ENCODE assay signal across 16 cellular contexts in the genomic region with DNA sequence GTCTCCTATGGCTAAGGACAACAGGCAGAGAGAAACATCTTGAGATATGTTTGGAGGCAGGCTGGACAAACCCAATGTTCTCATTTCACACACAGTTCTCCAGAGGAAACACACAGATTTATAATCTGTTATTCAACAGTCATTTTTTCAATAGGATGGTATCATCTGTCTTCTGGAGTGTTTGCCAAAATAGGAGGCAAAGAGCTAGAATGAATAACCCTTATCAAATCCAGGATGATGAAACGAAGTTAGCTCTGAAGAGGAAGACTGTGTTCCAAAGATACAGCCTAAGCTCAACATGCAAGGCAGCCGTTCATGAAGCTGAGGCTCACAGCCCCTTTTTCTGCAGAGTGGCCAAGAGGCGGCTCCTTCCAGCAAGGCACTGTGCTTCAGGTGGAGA.
"Had no signal": no experiment of that assay in that cellular context is flagged by ENCODE, and none has a peak within 500 bp of the region (broad histone marks: within the 10 kb centered on the region; RNA-seq: fewer than 3 reads in every experiment).

No MANE protein-coding gene starts in this region.

- H3K27ac ChIP-seq: gastrocnemius medialis, heart right ventricle, neutrophil, psoas muscle, spleen had no signal

- DNase-seq: effector CD8-positive, alpha-beta T cell; gastrocnemius medialis; heart right ventricle; hypothalamus; kidney glomerular epithelial cell; mesendoderm; naive thymus-derived CD4-positive, alpha-beta T cell; nephron progenitor cell; psoas muscle; retina; spleen; stimulated activated CD4-positive, alpha-beta T cell treated with anti-CD3 and anti-CD28 coated beads, Interleukin-15, amount 100 ng/mL, for 24 hours; stimulated activated CD4-positive, alpha-beta T cell treated with anti-CD3 and anti-CD28 coated beads, Interleukin-1b, Interleukin-23, amount 100 ng/mL, for 48 hours; stimulated activated CD4-positive, alpha-beta T cell treated with anti-CD3 and anti-CD28 coated beads, Interleukin-4, amount 100 ng/mL, for 24 hours; stimulated activated naive CD8-positive, alpha-beta T cell treated with anti-CD3 and anti-CD28 coated beads, Interleukin-15, amount 100 ng/mL, for 72 hours had no signal

- H3K4me3 ChIP-seq: gastrocnemius medialis, heart right ventricle, psoas muscle, spleen had no signal
